17 cellular contexts compared by ENCODE assay signal in the genomic region with DNA sequence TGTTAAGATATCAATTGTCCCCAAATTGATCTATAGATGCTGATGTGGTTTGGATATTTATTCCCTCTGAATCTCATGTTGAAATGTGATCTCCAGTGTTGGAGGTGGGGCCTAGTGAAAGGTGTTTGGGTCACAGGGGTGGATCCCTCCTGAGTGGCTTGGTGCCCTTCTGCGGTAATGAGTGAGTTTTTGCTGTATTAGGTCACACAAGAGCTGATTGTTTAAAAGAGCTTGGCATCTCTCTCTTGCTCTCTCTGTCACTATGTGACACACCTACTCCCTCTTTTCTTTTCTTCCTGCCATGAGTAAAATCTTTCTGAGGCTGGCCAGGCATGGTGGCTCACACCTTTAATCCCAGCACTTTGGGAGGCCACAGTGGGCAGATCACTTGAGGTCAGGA.
"Had no signal": no experiment of that assay in that cellular context is flagged by ENCODE, and none has a peak within 500 bp of the region (broad histone marks: within the 10 kb centered on the region; RNA-seq: fewer than 3 reads in every experiment).

No MANE protein-coding gene starts in this region.

- H3K4me3 Mint-ChIP-seq: activated CD4-positive, alpha-beta T cell treated with anti-CD3 and anti-CD28 coated beads, Interleukin-2, amount 10 ng/mL, durations not matched to agents 7 days and 5 days; activated naive CD4-positive, alpha-beta T cell treated with anti-CD3 and anti-CD28 coated beads for 36 hours; activated T-cell treated with anti-CD3 and anti-CD28 coated beads, Interleukin-2, amount 50 U/mL, for 4 hours had no signal

- H3K4me1 ChIP-seq: gastroesophageal sphincter, heart right ventricle, left ventricle myocardium inferior, thyroid gland had no signal

- H3K27me3 ChIP-seq: brain microvascular endothelial cell, gastroesophageal sphincter, heart right ventricle, thyroid gland had no signal

- ATAC-seq: activated T-cell treated with anti-CD3 and anti-CD28 coated beads, Interleukin-2, amount 50 U/mL, for 4 hours; gastroesophageal sphincter; heart right ventricle had no signal

- DNase-seq: activated CD4-positive, alpha-beta T cell treated with anti-CD3 and anti-CD28 coated beads, Interleukin-2, amount 10 ng/mL, durations not matched to agents 7 days and 5 days; activated CD8-positive, alpha-beta memory T cell treated with anti-CD3 and anti-CD28 coated beads, Interleukin-2, amount 50 U/mL, for 4 hours; activated naive CD4-positive, alpha-beta T cell treated with anti-CD3 and anti-CD28 coated beads for 36 hours; activated T-cell treated with anti-CD3 and anti-CD28 coated beads, Interleukin-2, amount 50 U/mL, for 4 hours; aorta; brain microvascular endothelial cell; erythroblast; heart right ventricle; left ventricle myocardium inferior; occipital lobe; posterior cingulate gyrus; retina; stimulated activated CD8-positive, alpha-beta memory T cell treated with anti-CD3 and anti-CD28 coated beads, Interleukin-4, amount 100 ng/mL, for 48 hours; stimulated activated naive CD4-positive, alpha-beta T cell; thyroid gland had no signal

- H3K9me3 Mint-ChIP-seq: activated naive CD4-positive, alpha-beta T cell treated with anti-CD3 and anti-CD28 coated beads for 36 hours had no signal

- H3K27ac ChIP-seq: brain microvascular endothelial cell, coronary artery, gastroesophageal sphincter, heart right ventricle, left ventricle myocardium inferior, thyroid gland had no signal

- H3K27ac Mint-ChIP-seq: activated CD4-positive, alpha-beta T cell treated with anti-CD3 and anti-CD28 coated beads, Interleukin-2, amount 10 ng/mL, durations not matched to agents 7 days and 5 days; activated naive CD4-positive, alpha-beta T cell treated with anti-CD3 and anti-CD28 coated beads for 36 hours had no signal

- H3K4me1 Mint-ChIP-seq: activated CD4-positive, alpha-beta T cell treated with anti-CD3 and anti-CD28 coated beads, Interleukin-2, amount 10 ng/mL, durations not matched to agents 7 days and 5 days had no signal
